Comparison of ENCODE assay signal across 8 cellular contexts in the genomic region with DNA sequence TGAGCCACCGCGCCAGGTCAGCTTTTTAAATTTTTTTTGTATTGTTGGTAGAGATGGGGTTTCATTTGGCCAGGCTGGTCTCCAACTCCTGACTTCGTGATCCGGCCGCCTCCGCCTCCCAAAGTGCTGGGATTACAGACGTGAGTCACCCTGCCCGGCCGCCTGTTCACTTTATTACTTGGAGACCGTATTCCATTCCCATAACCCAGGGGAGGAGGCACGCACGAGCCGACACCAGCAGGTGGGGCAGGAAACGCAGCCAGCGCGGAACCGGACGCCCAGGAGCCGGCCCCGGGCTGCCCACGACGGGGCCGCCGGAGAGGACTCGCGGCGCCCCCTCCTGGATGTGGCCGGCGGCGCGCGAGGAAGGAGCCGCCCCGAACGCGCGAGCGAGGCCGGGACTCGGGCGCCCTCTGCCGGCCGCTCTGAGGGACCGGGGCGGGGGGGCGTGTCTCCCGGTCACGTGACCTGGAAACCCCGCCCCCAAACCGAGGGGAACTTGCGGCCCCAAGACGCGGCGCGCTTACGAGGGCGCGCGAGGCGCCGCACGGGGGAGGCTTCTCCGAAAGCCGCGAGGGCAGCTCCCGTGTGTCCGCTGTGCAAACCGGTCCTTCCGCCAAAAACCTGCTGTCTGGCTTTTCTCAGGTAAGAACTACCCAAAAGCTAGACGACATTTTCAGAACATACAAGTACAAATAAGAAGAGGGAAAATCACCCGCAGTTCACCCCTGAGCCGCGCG. TPM values are rescaled to one million over a fixed set of nuclear protein-coding genes. Genes with fewer than 3 reads are reported as not detected.
A peak's percentile ranks its signal among the peaks of the same experiment; 100 is the strongest.
DNase-seq lines count a peak whose midpoint lies in the region; ATAC-seq, FAIRE-seq and TF ChIP-seq lines count a peak whose summit lies in the region.

No MANE protein-coding gene starts in this region.

- H3K9ac ChIP-seq in PC-3 (ENCODE audit: low read length) = no peak overlapping the region

- TF ChIP-seq CTCF in GM10248 (IDR thresholded peaks at IDR 0.05; ENCODE audit: control extremely low read depth, extremely low read depth, low read depth, missing control alignments) = peak; percentile 100
- peak; percentile 100 for TF ChIP-seq CTCF in HFFc6 (IDR thresholded peaks at IDR 0.05)
- peak; percentile 91 for TF ChIP-seq CTCF in PC-3 (conservative IDR thresholded peaks at IDR 0.05; ENCODE audit: low read depth, low read length)
- TF ChIP-seq CTCF in prostate gland (IDR thresholded peaks at IDR 0.05) = peak; percentile 99 to 100 (median 100)

- H3F3A ChIP-seq in PC-3 (ENCODE audit: low read length, unreplicated experiment) = no peaks in the 10 kb centered on the region

- WGBS in prostate gland = 4% methylated on average over 57 of the region's 74 CpGs

- peaks cover 18% of the 10 kb centered on the region for H3K9me3 Mint-ChIP-seq in HFFc6
- peaks cover 6% of the 10 kb centered on the region for H3K9me3 Mint-ChIP-seq in activated naive CD4-positive, alpha-beta T cell treated with anti-CD3 and anti-CD28 coated beads for 36 hours

- no peaks in the 10 kb centered on the region for H3K79me2 ChIP-seq in PC-3 (ENCODE audit: low read length)

- peak overlapping the region; percentile 63; the same call in 1 of the 2 replicates for H2AFZ ChIP-seq in PC-3 (ENCODE audit: low read length)

- H3K9me3 ChIP-seq in PC-3 (ENCODE audit: low read length) (no peaks in the 10 kb centered on the region), prostate gland (no peaks in the 10 kb centered on the region)

- H3K36me3 Mint-ChIP-seq in HFFc6 (ENCODE audit: low read depth) = peaks cover 37% of the 10 kb centered on the region
- H3K36me3 Mint-ChIP-seq in activated naive CD4-positive, alpha-beta T cell treated with anti-CD3 and anti-CD28 coated beads for 36 hours (ENCODE audit: low read depth) = peaks cover 4% of the 10 kb centered on the region

- H3K9me2 ChIP-seq in PC-3 (replicated peaks; ENCODE audit: low read length) = no peaks in the 10 kb centered on the region

- BruUV-seq in PC-3 (replicated peaks; lab: Mats Ljungman, UMichigan) = no TSS peak

- intact Hi-C loops in PC-3 (cut with micrococcal nuclease) = loop anchor here (1.0 kb wide), 1 partner anchor 11 kb away; the partner anchor contains the start of gene RNH1
- intact Hi-C loops in activated naive CD4-positive, alpha-beta T cell treated with anti-CD3 and anti-CD28 coated beads for 36 hours (cut with micrococcal nuclease) = loop anchor here (1.0 to 2.0 kb wide), 7 partner anchors 11 to 311 kb away; partner anchors contain the start of genes BET1L, HRAS, PTDSS2 and RIC8A
- intact Hi-C loops in Right ventricle myocardium inferior (cut with DNase I) = loop anchor here (5.0 kb wide), 1 partner anchor 111 kb away; no protein-coding TSS in a partner anchor
- intact Hi-C loops in prostate gland (cut with DNase I) = loop anchor here (5.0 kb wide), 1 partner anchor 66 kb away; the partner anchor contains the start of gene PTDSS2

- DNase-seq in GM10248 (ENCODE audit: extremely low spot score) (peak; percentile 94), HFFc6 (peak; percentile 97), PC-3 (peak; percentile 95), Right ventricle myocardium inferior (ENCODE audit: missing footprints) (peak; percentile 94), prostate gland (ENCODE audit: low spot score) (peak; percentile 96), urothelium cell line (ENCODE audit: low spot score) (peak; percentile 87), NCI-H2196 (lab: John Stamatoyannopoulos, UW; ENCODE audit: unreplicated experiment) (no peak)
- DNase-seq in activated naive CD4-positive, alpha-beta T cell treated with anti-CD3 and anti-CD28 coated beads for 36 hours = peak; percentile 87

- POLR2A ChIA-PET in GM10248 (lab: Yijun Ruan, JAX) = no interaction called here
- POLR2A ChIA-PET in PC-3 (lab: Charles Lee; ENCODE audit: unreplicated experiment) = no interaction called here

- H3K27ac Mint-ChIP-seq in HFFc6 = peak overlapping the region; percentile 91
- H3K27ac Mint-ChIP-seq in activated naive CD4-positive, alpha-beta T cell treated with anti-CD3 and anti-CD28 coated beads for 36 hours = peak overlapping the region; percentile 76

- ATAC-seq in PC-3 (peak; percentile 100), Right ventricle myocardium inferior (peak; percentile 98)

- no peak for FAIRE-seq in urothelium cell line (lab: Jason Lieb, UNC)

- peaks cover 8% of the 10 kb centered on the region; the same call in 1 of the 2 replicates for H3K4me1 Mint-ChIP-seq in HFFc6 (ENCODE audit: low read depth)
- H3K4me1 Mint-ChIP-seq in activated naive CD4-positive, alpha-beta T cell treated with anti-CD3 and anti-CD28 coated beads for 36 hours (ENCODE audit: low read depth) = peaks cover 4% of the 10 kb centered on the region

- H3K36me3 ChIP-seq in PC-3 (ENCODE audit: low read depth, low read length) (peaks cover 2% of the 10 kb centered on the region; the same call in 1 of the 2 replicates), prostate gland (no peaks in the 10 kb centered on the region)

- TF ChIP-seq POLR2A in prostate gland (IDR thresholded peaks at IDR 0.05) = peak; percentile 54

- no peaks in the 10 kb centered on the region for H3K4me1 ChIP-seq in PC-3 (ENCODE audit: insufficient read depth, low read length)
- H3K4me1 ChIP-seq in prostate gland (replicated peaks) = no peaks in the 10 kb centered on the region

- H3K4me2 ChIP-seq in PC-3 (ENCODE audit: low read length) = no peak overlapping the region

- no peaks in the 10 kb centered on the region for H4K20me1 ChIP-seq in PC-3 (ENCODE audit: low read length)

- H3K27ac ChIP-seq in PC-3 (ENCODE audit: low read length) = peak overlapping the region; percentile 51
- peak overlapping the region; percentile 82 to 86 for H3K27ac ChIP-seq in prostate gland

- peak overlapping the region; percentile 53 for H3K4me3 Mint-ChIP-seq in HFFc6
- H3K4me3 Mint-ChIP-seq in activated naive CD4-positive, alpha-beta T cell treated with anti-CD3 and anti-CD28 coated beads for 36 hours = peak overlapping the region; percentile 84

- CTCF ChIA-PET in GM10248 (lab: Yijun Ruan, JAX) (interaction anchor here (0.6 to 6.8 kb wide), 40 partner anchors 9 to 277 kb away, joined by 3 to 77 read pairs (median 3); partner anchors contain the start of genes ANO9, DEAF1, HRAS and IFITM5), PC-3 (lab: Charles Lee) (interaction anchor here (0.6 to 0.8 kb wide), 6 partner anchors 12 to 111 kb away, joined by 3 to 7 read pairs (median 3); partner anchors contain the start of gene PTDSS2)
- CTCF ChIA-PET in activated naive CD4-positive, alpha-beta T cell treated with anti-CD3 and anti-CD28 coated beads for 36 hours (lab: Charles Lee) = interaction anchor here (0.6 to 2.6 kb wide), 27 partner anchors 10 to 289 kb away, joined by 3 to 34 read pairs (median 3); partner anchors contain the start of gene HRAS

- no peaks in the 10 kb centered on the region; the same call in 1 of the 2 replicates for H3K27me3 Mint-ChIP-seq in HFFc6 (ENCODE audit: insufficient read depth)
- H3K27me3 Mint-ChIP-seq in activated naive CD4-positive, alpha-beta T cell treated with anti-CD3 and anti-CD28 coated beads for 36 hours (ENCODE audit: low read depth) = no peaks in the 10 kb centered on the region

- H3K27me3 ChIP-seq in PC-3 (ENCODE audit: low read length) = no peaks in the 10 kb centered on the region
- no peaks in the 10 kb centered on the region for H3K27me3 ChIP-seq in prostate gland (replicated peaks; ENCODE audit: insufficient read depth)

- H3K4me3 ChIP-seq in PC-3 (ENCODE audit: low read length) (no peak overlapping the region), prostate gland (peak overlapping the region in 1 of 2 donors; percentile 25)

RNA-seq across cellular contexts. Expression of gene RNH1, which starts 11.6 kb away (rescaled TPM):
- 100 to 1,000 TPM; 223 to 272 (median 250) TPM for total RNA-seq in HFFc6 (2021; fragmentation: NEBNext Ultra II Directional; extraction: Animal tissue kit (Norgen Biotek cat#: 25700))
- total RNA-seq in PC-3 (2014; rRNA removed) = 258 and 300 TPM in 2 replicates
- total RNA-seq in activated naive CD4-positive, alpha-beta T cell treated with anti-CD3 and anti-CD28 coated beads for 36 hours = 100 to 1,000 TPM; 101 to 102 TPM
- 190 TPM for total RNA-seq in Right ventricle myocardium inferior
- total RNA-seq in prostate gland = 100 to 1,000 TPM; 221 to 272 TPM

RNA-seq across cellular contexts. Expression of gene HRAS, which starts 16.7 kb away (rescaled TPM):
- total RNA-seq in HFFc6 (2021; fragmentation: NEBNext Ultra II Directional; extraction: Animal tissue kit (Norgen Biotek cat#: 25700)) = 100 to 1,000 TPM; 102 to 125 (median 107) TPM
- total RNA-seq in PC-3 (2014; rRNA removed) (128 and 167 TPM in 2 replicates), Right ventricle myocardium inferior (57.5 TPM), prostate gland (10 to 100 TPM; 47.0 to 62.8 TPM)
- total RNA-seq in activated naive CD4-positive, alpha-beta T cell treated with anti-CD3 and anti-CD28 coated beads for 36 hours = 10 to 100 TPM; 22.0 to 25.8 TPM

RNA-seq across cellular contexts. Expression of gene LRRC56, which starts 18.7 kb away (rescaled TPM):
- under 1 TPM; 0.23 to 0.83 (median 0.55) TPM for total RNA-seq in HFFc6 (2021; fragmentation: NEBNext Ultra II Directional; extraction: Animal tissue kit (Norgen Biotek cat#: 25700))
- total RNA-seq in PC-3 (2014; rRNA removed) (1.0 and 1.5 TPM in 2 replicates), Right ventricle myocardium inferior (0.16 TPM), prostate gland (1 to 10 TPM; 1.9 to 9.1 TPM)
- total RNA-seq in activated naive CD4-positive, alpha-beta T cell treated with anti-CD3 and anti-CD28 coated beads for 36 hours = 1 to 10 TPM; 1.0 to 1.3 TPM

RNA-seq across cellular contexts. Expression of gene LMNTD2, which starts 41.9 kb away (rescaled TPM):
- total RNA-seq in HFFc6 (2021; fragmentation: NEBNext Ultra II Directional; extraction: Animal tissue kit (Norgen Biotek cat#: 25700)) = 1 to 10 TPM in 3 of 6 experiments, under 1 TPM in 3; 0.37 to 2.3 (median 0.97) TPM
- total RNA-seq in PC-3 (2014; rRNA removed) = 1.4 and 2.4 TPM in 2 replicates
- 1 to 10 TPM; 4.5 to 5.2 TPM for total RNA-seq in activated naive CD4-positive, alpha-beta T cell treated with anti-CD3 and anti-CD28 coated beads for 36 hours
- 0.14 TPM for total RNA-seq in Right ventricle myocardium inferior
- 10 to 100 TPM in 1 of 2 donors, 1 to 10 TPM in 1; 8.7 to 19.2 TPM for total RNA-seq in prostate gland

RNA-seq across cellular contexts. Expression of gene RASSF7, which starts 42.1 kb away (rescaled TPM):
- total RNA-seq in HFFc6 (2021; fragmentation: NEBNext Ultra II Directional; extraction: Animal tissue kit (Norgen Biotek cat#: 25700)) = 10 to 100 TPM; 10.1 to 18.8 (median 12.7) TPM
- 58.6 and 79.7 TPM in 2 replicates for total RNA-seq in PC-3 (2014; rRNA removed)
- 1 to 10 TPM; 8.3 to 9.9 TPM for total RNA-seq in activated naive CD4-positive, alpha-beta T cell treated with anti-CD3 and anti-CD28 coated beads for 36 hours
- 3.9 TPM for total RNA-seq in Right ventricle myocardium inferior
- total RNA-seq in prostate gland = 100 to 1,000 TPM in 1 of 2 donors, 10 to 100 TPM in 1; 49.4 to 107 TPM
